Comparison of ENCODE assay signal across 11 cellular contexts in the genomic region with DNA sequence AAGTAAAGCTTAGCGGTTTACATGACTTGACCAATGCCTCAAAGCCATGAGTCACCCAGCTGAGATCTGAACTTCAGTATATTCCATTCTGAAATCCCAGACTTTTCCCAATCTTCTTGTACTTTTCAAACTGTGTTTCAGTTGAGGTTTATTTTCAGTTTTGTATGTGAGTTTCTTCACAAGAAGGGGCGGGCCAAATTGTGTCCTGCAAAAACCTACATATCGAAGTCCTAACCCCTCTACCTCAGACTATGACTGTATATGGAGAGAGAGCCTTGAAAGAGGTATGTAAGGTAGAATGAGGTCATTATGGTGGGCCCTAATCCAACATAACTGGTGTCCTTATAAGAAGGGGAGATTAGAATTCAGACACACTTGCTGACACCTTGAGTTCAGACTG. TPM values are rescaled to one million over a fixed set of nuclear protein-coding genes. Genes with fewer than 3 reads are reported as not detected.
DNase-seq lines count a peak whose midpoint lies in the region; ATAC-seq and TF ChIP-seq lines count a peak whose summit lies in the region.
"Had no signal": no experiment of that assay in that cellular context is flagged by ENCODE, and none has a peak within 500 bp of the region (broad histone marks: within the 10 kb centered on the region; RNA-seq: fewer than 3 reads in every experiment).

No MANE protein-coding gene starts in this region.

- TF ChIP-seq RAD21 in SK-N-SH (IDR thresholded peaks at IDR 0.05; ENCODE audit: low read length) = no peak

- H3K27ac ChIP-seq in SK-N-SH (ENCODE audit: low read depth in 2 of 2, low read length in 1 of 2) = peak overlapping the region in 1 of 2 experiments; percentile 96; a peak in 2 of 4 replicates
- H3K27ac ChIP-seq in smooth muscle cell (ENCODE audit: low read depth) = peak overlapping the region; percentile 95
- no peak overlapping the region for H3K27ac ChIP-seq in effector memory CD4-positive, alpha-beta T cell (ENCODE audit: insufficient read depth, low read length, poor library complexity, severe bottlenecking)
- H3K27ac ChIP-seq in naive thymus-derived CD4-positive, alpha-beta T cell (ENCODE audit: low read depth, low read length) = no peak overlapping the region
- H3K27ac ChIP-seq: SK-N-MC had no signal

- DNase-seq in SK-N-SH = no peak
- DNase-seq in left ventricle myocardium superior = no peak
- no peak for DNase-seq in smooth muscle cell (lab: John Stamatoyannopoulos, UW; ENCODE audit: unreplicated experiment)
- DNase-seq in GM03348 (ENCODE audit: low spot score) = no peak
- no peak for DNase-seq in HuH-7 (ENCODE audit: low spot score)
- DNase-seq in effector memory CD4-positive, alpha-beta T cell = no peak
- DNase-seq in naive thymus-derived CD4-positive, alpha-beta T cell = no peak
- DNase-seq: activated naive CD4-positive, alpha-beta T cell treated with Interleukin-2 at 50 U/mL for 16 hours; GOT3 had no signal

- H2AFZ ChIP-seq in SK-N-SH (ENCODE audit: low read depth) (peak overlapping the region; percentile 77), smooth muscle cell (ENCODE audit: low read depth) (peak overlapping the region; percentile 64)

- H3K9ac ChIP-seq in SK-N-SH = peak overlapping the region; percentile 82
- peak overlapping the region; percentile 53 for H3K9ac ChIP-seq in smooth muscle cell (ENCODE audit: low read depth)

- POLR2A ChIA-PET in SK-N-SH (lab: Yijun Ruan, JAX) = no interaction called here
- POLR2A ChIA-PET in naive thymus-derived CD4-positive, alpha-beta T cell (lab: Charles Lee) = no interaction called here

- H3F3A ChIP-seq in SK-N-SH (replicated peaks; ENCODE audit: insufficient read depth) (peaks cover 36% of the 10 kb centered on the region), smooth muscle cell (ENCODE audit: low read depth) (peaks cover 29% of the 10 kb centered on the region)

- H3K36me3 ChIP-seq in SK-N-SH (replicated peaks in 1 of 2; ENCODE audit: control insufficient read depth in 1 of 2, insufficient read depth in 2 of 2, low read length in 1 of 2) = peaks cover 0 to 11% of the 10 kb centered on the region in 2 experiments
- H3K36me3 ChIP-seq in smooth muscle cell (ENCODE audit: low read depth) = no peaks in the 10 kb centered on the region
- no peaks in the 10 kb centered on the region for H3K36me3 ChIP-seq in effector memory CD4-positive, alpha-beta T cell (ENCODE audit: control insufficient read depth, insufficient read depth, low read length)
- no peaks in the 10 kb centered on the region for H3K36me3 ChIP-seq in naive thymus-derived CD4-positive, alpha-beta T cell (ENCODE audit: control insufficient read depth in 2 of 3, insufficient read depth in 3 of 3, low read length in 3 of 3)

- peaks cover 0 to 3% (median 0%) of the 10 kb centered on the region in 7 donors for H3K4me1 Mint-ChIP-seq in naive thymus-derived CD4-positive, alpha-beta T cell

- CTCF ChIA-PET in SK-N-SH (lab: Yijun Ruan, JAX) = interaction anchor here (2.1 kb wide), 1 partner anchor 19 kb away, joined by 4 read pairs; no protein-coding TSS in a partner anchor
- CTCF ChIA-PET in naive thymus-derived CD4-positive, alpha-beta T cell (lab: Charles Lee) = no interaction called here

- H3K4me2 ChIP-seq in SK-N-SH (peak overlapping the region; percentile 87), smooth muscle cell (peak overlapping the region; percentile 87)

- H4K20me1 ChIP-seq in SK-N-SH (ENCODE audit: insufficient read depth) (no peaks in the 10 kb centered on the region), smooth muscle cell (ENCODE audit: low read depth) (no peaks in the 10 kb centered on the region)

- H3K27me3 Mint-ChIP-seq in naive thymus-derived CD4-positive, alpha-beta T cell = peaks cover 10 to 17% (median 12%) of the 10 kb centered on the region in 5 donors

- H3K9me2 ChIP-seq in SK-N-SH = no peaks in the 10 kb centered on the region

- intact Hi-C loops in left ventricle myocardium superior (cut with micrococcal nuclease) = no loop called here
- intact Hi-C loops in naive thymus-derived CD4-positive, alpha-beta T cell (cut with micrococcal nuclease) = no loop called here

- ATAC-seq in GM18909 (IDR thresholded peaks at IDR 0.05; ENCODE audit: poor library complexity, unreplicated experiment) = peak; percentile 7
- ATAC-seq in left ventricle myocardium superior = peak; percentile 4
- no peak for ATAC-seq in naive thymus-derived CD4-positive, alpha-beta T cell

- H3K9me3 ChIP-seq in SK-N-SH = no peaks in the 10 kb centered on the region
- no peaks in the 10 kb centered on the region for H3K9me3 ChIP-seq in smooth muscle cell (replicated peaks; ENCODE audit: low read depth)
- no peaks in the 10 kb centered on the region for H3K9me3 ChIP-seq in effector memory CD4-positive, alpha-beta T cell (ENCODE audit: control insufficient read depth, low read length)
- no peaks in the 10 kb centered on the region for H3K9me3 ChIP-seq in naive thymus-derived CD4-positive, alpha-beta T cell (ENCODE audit: control insufficient read depth in 2 of 3, low read length in 3 of 3)

- no peak overlapping the region for H3K27ac Mint-ChIP-seq in naive thymus-derived CD4-positive, alpha-beta T cell

- TF ChIP-seq EP300 in SK-N-SH (IDR thresholded peaks at IDR 0.05; ENCODE audit: borderline replicate concordance in 1 of 2, low read depth in 1 of 2, low read length in 1 of 2) = no peak

- H3K79me2 ChIP-seq in SK-N-SH (ENCODE audit: insufficient read depth) (peaks cover 39% of the 10 kb centered on the region), smooth muscle cell (ENCODE audit: low read depth) (peaks cover 3% of the 10 kb centered on the region)

- H3K4me1 ChIP-seq in SK-N-SH (ENCODE audit: control insufficient read depth in 1 of 2, insufficient read depth in 2 of 2, low read depth in 1 of 2, low read length in 1 of 2) (peaks cover 2 to 9% of the 10 kb centered on the region in 2 experiments; a peak in 2 of 4 replicates), smooth muscle cell (ENCODE audit: low read depth) (peaks cover 17% of the 10 kb centered on the region)
- no peaks in the 10 kb centered on the region for H3K4me1 ChIP-seq in effector memory CD4-positive, alpha-beta T cell (ENCODE audit: control insufficient read depth, insufficient read depth, low read length, poor library complexity, severe bottlenecking)
- no peaks in the 10 kb centered on the region for H3K4me1 ChIP-seq in naive thymus-derived CD4-positive, alpha-beta T cell (ENCODE audit: control insufficient read depth in 2 of 2, insufficient read depth in 2 of 2, low read length in 2 of 2)

- H3K36me3 Mint-ChIP-seq in naive thymus-derived CD4-positive, alpha-beta T cell = no peaks in the 10 kb centered on the region

- H3K27me3 ChIP-seq in SK-N-SH (ENCODE audit: insufficient read depth) (no peaks in the 10 kb centered on the region), smooth muscle cell (ENCODE audit: low read depth) (no peaks in the 10 kb centered on the region)
- H3K27me3 ChIP-seq in effector memory CD4-positive, alpha-beta T cell (replicated peaks; ENCODE audit: control insufficient read depth, insufficient read depth, low read length, poor library complexity, severe bottlenecking) = no peaks in the 10 kb centered on the region
- H3K27me3 ChIP-seq in naive thymus-derived CD4-positive, alpha-beta T cell (ENCODE audit: control insufficient read depth in 2 of 2, insufficient read depth in 2 of 2, low read length in 2 of 2) = no peaks in the 10 kb centered on the region

- H3K4me3 ChIP-seq in SK-N-SH (ENCODE audit: low read depth in 2 of 2, low read length in 1 of 2) = peak overlapping the region in 1 of 2 experiments; percentile 72; a peak in 2 of 4 replicates
- H3K4me3 ChIP-seq in smooth muscle cell = peak overlapping the region; percentile 25
- H3K4me3 ChIP-seq in effector memory CD4-positive, alpha-beta T cell (ENCODE audit: insufficient read depth, low read depth, low read length, poor library complexity, severe bottlenecking) = no peak overlapping the region
- no peak overlapping the region for H3K4me3 ChIP-seq in naive thymus-derived CD4-positive, alpha-beta T cell (ENCODE audit: low read length)
- H3K4me3 ChIP-seq: SK-N-MC had no signal

- WGBS in SK-N-SH (ENCODE audit: low lambda C conversion rate) = 71% methylated on average over 3 of the region's 3 CpGs
- 61% methylated on average over 3 of the region's 3 CpGs for WGBS in smooth muscle cell (ENCODE audit: low lambda C conversion rate)

- H3K4me3 Mint-ChIP-seq in naive thymus-derived CD4-positive, alpha-beta T cell = no peak overlapping the region

- TF ChIP-seq CTCF in SK-N-SH (IDR thresholded peaks at IDR 0.05) = no peak
- no peak for TF ChIP-seq CTCF in smooth muscle cell (IDR thresholded peaks at IDR 0.05; ENCODE audit: borderline replicate concordance, insufficient read depth, poor library complexity, severe bottlenecking)

- peaks cover 0 to 20% (median 2%) of the 10 kb centered on the region in 11 donors for H3K9me3 Mint-ChIP-seq in naive thymus-derived CD4-positive, alpha-beta T cell

TF ChIP-seq in SK-N-SH, 30 proteins besides CTCF, POLR2A, EP300 and RAD21:
- no peak for TF ChIP-seq USF2 (IDR thresholded peaks at IDR 0.05; ENCODE audit: borderline replicate concordance, low read depth, low read length)
- TF ChIP-seq EZH2phosphoT487 (IDR thresholded peaks at IDR 0.05; ENCODE audit: borderline replicate concordance, low read depth) = no peak
- no peak for TF ChIP-seq MXI1 (IDR thresholded peaks at IDR 0.05; ENCODE audit: low read depth, low read length)

RNA-seq across cellular contexts. Expression of gene TLR4, which starts 0.7 kb away (rescaled TPM):
- polyA plus RNA-seq in SK-N-SH (2012; rRNA removed) = 0.85 and 1.2 TPM in 2 replicates
- polyA plus RNA-seq in SK-N-SH (2012; cell fraction: cytosol; rRNA removed) = 1.2 and 1.4 TPM in 2 replicates
- polyA plus RNA-seq in SK-N-SH (2012; cell fraction: nucleus; rRNA removed) = 0.47 and 1.2 TPM in 2 replicates
- total RNA-seq in left ventricle myocardium superior = 14.4 TPM
- 16.0 and 27.7 TPM in 2 replicates for total RNA-seq in smooth muscle cell
- 4.2 and 6.9 TPM in 2 replicates for polyA plus RNA-seq in smooth muscle cell
- 10 to 100 TPM in 1 of 5 experiments, 1 to 10 TPM in 3, under 1 TPM in 1; 0.10 to 28.1 (median 1.5) TPM for total RNA-seq in naive thymus-derived CD4-positive, alpha-beta T cell
- polyA plus RNA-seq in naive thymus-derived CD4-positive, alpha-beta T cell = under 1 TPM in 1 of 2 donors, not detected in 1; 0.07 TPM
